In genomic region chr9:121734465-121734864, GRCh38 we compare ENCODE assay signal across 2 cellular contexts.
TF ChIP-seq lines count a peak whose summit lies in the region.

No MANE protein-coding gene starts in this region.

TF ChIP-seq in SK-N-SH, 30 proteins besides CTCF, POLR2A, EP300 and RAD21:
- TF ChIP-seq USF2 (IDR thresholded peaks at IDR 0.05; ENCODE audit: borderline replicate concordance, low read depth, low read length) = no peak

TF ChIP-seq in SK-N-SH treated with all-trans-retinoic acid at 6 μM for 48 hours, 23 proteins besides CTCF, POLR2A, EP300 and RAD21 (continued from another document):
- TF ChIP-seq ARNTL (CRISPR knock-in tag; IDR thresholded peaks at IDR 0.05; ENCODE audit: borderline replicate concordance, low read depth) (no peak), ZFP3 (CRISPR knock-in tag; IDR thresholded peaks at IDR 0.05) (no peak), CSRNP3 (CRISPR knock-in tag; IDR thresholded peaks at IDR 0.05) (no peak), RARB (CRISPR knock-in tag; IDR thresholded peaks at IDR 0.05) (no peak)
